ENCODE assay signal across 1 cellular context in the genomic region with DNA sequence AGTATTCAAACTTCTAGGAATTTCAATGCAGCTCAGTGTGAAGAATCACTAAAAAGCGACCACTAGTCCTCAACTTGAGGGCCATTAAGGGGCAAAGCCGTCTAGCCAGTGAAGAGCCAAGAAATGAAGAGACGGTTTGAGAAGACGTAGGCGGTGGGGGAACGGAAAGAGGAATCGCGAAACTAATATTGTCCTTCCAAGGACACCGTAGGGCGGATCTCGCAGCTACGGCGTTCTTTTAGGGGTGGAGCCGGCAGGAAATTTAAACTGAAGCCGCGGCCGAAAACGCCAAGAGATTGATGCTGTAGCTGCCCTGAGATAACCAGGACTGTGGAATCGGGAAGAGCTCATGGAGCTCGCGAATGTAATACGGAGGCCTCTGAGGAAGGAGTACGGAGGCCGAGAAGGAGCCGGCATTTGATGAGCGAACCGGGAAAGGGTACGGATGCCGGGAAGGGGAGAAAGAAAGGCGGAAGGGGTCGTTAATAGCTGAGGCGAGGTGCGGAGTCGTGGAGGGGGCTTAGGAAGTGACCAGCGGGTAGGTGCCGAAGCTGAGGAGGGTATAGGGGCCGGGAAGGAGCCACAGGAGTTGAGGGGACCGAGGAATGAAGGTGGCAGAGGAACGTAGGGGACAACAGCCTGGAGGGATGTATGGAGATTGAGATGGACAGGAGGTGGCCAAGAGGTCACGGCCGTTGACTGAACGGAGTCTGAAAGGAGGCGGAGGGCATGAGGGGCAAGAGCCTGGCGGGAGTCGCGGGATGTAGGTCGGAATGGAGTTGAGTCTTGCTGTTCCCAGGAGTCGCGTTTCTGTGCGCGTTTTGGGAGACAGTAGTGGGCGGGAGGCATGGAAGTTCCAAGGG.
TF ChIP-seq lines count a peak whose summit lies in the region.

A gene with protein sequence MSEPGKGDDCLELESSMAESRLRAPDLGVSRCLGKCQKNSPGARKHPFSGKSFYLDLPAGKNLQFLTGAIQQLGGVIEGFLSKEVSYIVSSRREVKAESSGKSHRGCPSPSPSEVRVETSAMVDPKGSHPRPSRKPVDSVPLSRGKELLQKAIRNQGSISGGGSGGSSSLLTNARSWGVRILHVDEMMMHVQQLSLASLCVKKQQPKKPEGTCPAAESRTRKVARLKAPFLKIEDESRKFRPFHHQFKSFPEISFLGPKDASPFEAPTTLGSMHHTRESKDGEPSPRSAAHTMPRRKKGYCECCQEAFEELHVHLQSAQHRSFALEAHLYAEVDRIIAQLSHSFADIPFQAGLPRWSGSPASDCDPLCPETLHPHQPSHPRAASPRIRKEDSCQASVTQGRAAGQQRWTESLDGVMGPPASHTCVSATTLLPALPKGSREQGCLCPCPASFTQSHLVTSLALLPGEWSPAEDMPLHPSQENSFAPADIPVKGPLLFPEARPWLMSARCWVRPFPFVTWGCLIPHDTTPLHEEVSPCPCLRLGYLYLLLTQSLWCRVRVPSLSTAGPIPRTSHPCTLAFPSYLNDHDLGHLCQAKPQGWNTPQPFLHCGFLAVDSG (plus strand): TSS at position 265 of the 863 bp plus-strand sequence. CDS start 156 bp downstream, at position 421.

TF ChIP-seq in HEK293, 187 proteins besides CTCF, POLR2A, EP300 and RAD21 (continued from another document and continues in another):
- TF ChIP-seq ZNF776 (tag by site-specific recombination; IDR thresholded peaks at IDR 0.05; ENCODE audit: borderline replicate concordance) (no peak), ZFP37 (tag by site-specific recombination; IDR thresholded peaks at IDR 0.05) (peak; percentile 41; the same call in 1 of the 2 replicates), ZNF341 (tag by site-specific recombination; IDR thresholded peaks at IDR 0.05; ENCODE audit: low read depth) (peak; percentile 85), ZNF239 (tag by site-specific recombination; IDR thresholded peaks at IDR 0.05) (0 out of 2 replicates have a peak, but pooled peaks have one; percentile 30), GLIS2 (tag by site-specific recombination; IDR thresholded peaks at IDR 0.05) (no peak), ZNF350 (tag by site-specific recombination; IDR thresholded peaks at IDR 0.05) (peak; percentile 100), SP2 (tag by site-specific recombination; IDR thresholded peaks at IDR 0.05) (peak; percentile 54), OVOL3 (tag by site-specific recombination; IDR thresholded peaks at IDR 0.05) (0 out of 2 replicates have a peak, but pooled peaks have one; percentile 22), ZNF112 (tag by site-specific recombination; IDR thresholded peaks at IDR 0.05) (no peak), ZNF501 (tag by site-specific recombination; IDR thresholded peaks at IDR 0.05) (peak; percentile 78), ZNF19 (tag by site-specific recombination; IDR thresholded peaks at IDR 0.05; ENCODE audit: low read depth) (no peak), ZNF366 (tag by site-specific recombination; conservative IDR thresholded peaks at IDR 0.05) (peak; percentile 82), TRIM28 (IDR thresholded peaks at IDR 0.05; ENCODE audit: borderline replicate concordance, low read length) (peak; percentile 76; the same call in 1 of the 2 replicates), INSM2 (tag by site-specific recombination; IDR thresholded peaks at IDR 0.05) (no peak; the same call in 1 of the 2 replicates), KLF8 (tag by site-specific recombination; IDR thresholded peaks at IDR 0.05) (peak; percentile 98), ZNF701 (tag by site-specific recombination; IDR thresholded peaks at IDR 0.05) (peak; percentile 94), SP7 (tag by site-specific recombination; IDR thresholded peaks at IDR 0.05) (peak; percentile 69), BCL6B (tag by site-specific recombination; IDR thresholded peaks at IDR 0.05) (0 out of 2 replicates have a peak, but pooled peaks have one; percentile 28), ZNF558 (tag by site-specific recombination; IDR thresholded peaks at IDR 0.05) (peak; percentile 69; the same call in 1 of the 2 replicates), ZSCAN23 (tag by site-specific recombination; IDR thresholded peaks at IDR 0.05) (no peak), ZBTB17 (tag by site-specific recombination; IDR thresholded peaks at IDR 0.05) (peak; percentile 89), ZNF223 (tag by site-specific recombination; IDR thresholded peaks at IDR 0.05) (peak; percentile 98), ZNF324 (tag by site-specific recombination; IDR thresholded peaks at IDR 0.05) (peak; percentile 68; the same call in 1 of the 2 replicates), ZNF423 (tag by site-specific recombination; IDR thresholded peaks at IDR 0.05) (no peak), ZNF394 (tag by site-specific recombination; IDR thresholded peaks at IDR 0.05; ENCODE audit: borderline replicate concordance) (peak; percentile 67), IKZF3 (tag by site-specific recombination; IDR thresholded peaks at IDR 0.05) (peak; percentile 58; the same call in 1 of the 2 replicates), ZNF335 (tag by site-specific recombination; conservative IDR thresholded peaks at IDR 0.05) (peak; percentile 83), ZBTB21 (tag by site-specific recombination; IDR thresholded peaks at IDR 0.05) (peak; percentile 57; the same call in 1 of the 2 replicates), BCL11B (tag by site-specific recombination; IDR thresholded peaks at IDR 0.05; ENCODE audit: low read depth) (peak; percentile 94), PRDM10 (tag by site-specific recombination; IDR thresholded peaks at IDR 0.05) (peak; percentile 67), REPIN1 (tag by site-specific recombination; IDR thresholded peaks at IDR 0.05; ENCODE audit: low read depth) (0 out of 2 replicates have a peak, but pooled peaks have one; percentile 16), ZIC2 (tag by site-specific recombination; IDR thresholded peaks at IDR 0.05) (no peak; the same call in 1 of the 2 replicates), GLI2 (tag by site-specific recombination; IDR thresholded peaks at IDR 0.05; ENCODE audit: borderline replicate concordance, low read depth) (no peak), BCL11A (tag by site-specific recombination; IDR thresholded peaks at IDR 0.05; ENCODE audit: low read depth) (peak; percentile 63; the same call in 1 of the 2 replicates), YY2 (tag by site-specific recombination; IDR thresholded peaks at IDR 0.05) (peak; percentile 46; the same call in 1 of the 2 replicates), SCRT1 (tag by site-specific recombination; IDR thresholded peaks at IDR 0.05; ENCODE audit: borderline replicate concordance) (no peak), ZNF211 (tag by site-specific recombination; IDR thresholded peaks at IDR 0.05; ENCODE audit: low read depth) (no peak)
- TF ChIP-seq, protein P1, sequence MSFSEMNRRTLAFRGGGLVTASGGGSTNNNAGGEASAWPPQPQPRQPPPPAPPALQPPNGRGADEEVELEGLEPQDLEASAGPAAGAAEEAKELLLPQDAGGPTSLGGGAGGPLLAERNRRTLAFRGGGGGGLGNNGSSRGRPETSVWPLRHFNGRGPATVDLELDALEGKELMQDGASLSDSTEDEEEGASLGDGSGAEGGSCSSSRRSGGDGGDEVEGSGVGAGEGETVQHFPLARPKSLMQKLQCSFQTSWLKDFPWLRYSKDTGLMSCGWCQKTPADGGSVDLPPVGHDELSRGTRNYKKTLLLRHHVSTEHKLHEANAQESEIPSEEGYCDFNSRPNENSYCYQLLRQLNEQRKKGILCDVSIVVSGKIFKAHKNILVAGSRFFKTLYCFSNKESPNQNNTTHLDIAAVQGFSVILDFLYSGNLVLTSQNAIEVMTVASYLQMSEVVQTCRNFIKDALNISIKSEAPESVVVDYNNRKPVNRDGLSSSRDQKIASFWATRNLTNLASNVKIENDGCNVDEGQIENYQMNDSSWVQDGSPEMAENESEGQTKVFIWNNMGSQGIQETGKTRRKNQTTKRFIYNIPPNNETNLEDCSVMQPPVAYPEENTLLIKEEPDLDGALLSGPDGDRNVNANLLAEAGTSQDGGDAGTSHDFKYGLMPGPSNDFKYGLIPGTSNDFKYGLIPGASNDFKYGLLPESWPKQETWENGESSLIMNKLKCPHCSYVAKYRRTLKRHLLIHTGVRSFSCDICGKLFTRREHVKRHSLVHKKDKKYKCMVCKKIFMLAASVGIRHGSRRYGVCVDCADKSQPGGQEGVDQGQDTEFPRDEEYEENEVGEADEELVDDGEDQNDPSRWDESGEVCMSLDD (tag by site-specific recombination; IDR thresholded peaks at IDR 0.05), result peak; percentile 40
- TF ChIP-seq, protein P2, sequence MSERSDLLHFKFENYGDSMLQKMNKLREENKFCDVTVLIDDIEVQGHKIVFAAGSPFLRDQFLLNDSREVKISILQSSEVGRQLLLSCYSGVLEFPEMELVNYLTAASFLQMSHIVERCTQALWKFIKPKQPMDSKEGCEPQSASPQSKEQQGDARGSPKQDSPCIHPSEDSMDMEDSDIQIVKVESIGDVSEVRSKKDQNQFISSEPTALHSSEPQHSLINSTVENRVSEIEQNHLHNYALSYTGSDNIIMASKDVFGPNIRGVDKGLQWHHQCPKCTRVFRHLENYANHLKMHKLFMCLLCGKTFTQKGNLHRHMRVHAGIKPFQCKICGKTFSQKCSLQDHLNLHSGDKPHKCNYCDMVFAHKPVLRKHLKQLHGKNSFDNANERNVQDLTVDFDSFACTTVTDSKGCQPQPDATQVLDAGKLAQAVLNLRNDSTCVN (tag by site-specific recombination; optimal IDR thresholded peaks at IDR 0.05), result peak; percentile 39
- TF ChIP-seq, protein P3, sequence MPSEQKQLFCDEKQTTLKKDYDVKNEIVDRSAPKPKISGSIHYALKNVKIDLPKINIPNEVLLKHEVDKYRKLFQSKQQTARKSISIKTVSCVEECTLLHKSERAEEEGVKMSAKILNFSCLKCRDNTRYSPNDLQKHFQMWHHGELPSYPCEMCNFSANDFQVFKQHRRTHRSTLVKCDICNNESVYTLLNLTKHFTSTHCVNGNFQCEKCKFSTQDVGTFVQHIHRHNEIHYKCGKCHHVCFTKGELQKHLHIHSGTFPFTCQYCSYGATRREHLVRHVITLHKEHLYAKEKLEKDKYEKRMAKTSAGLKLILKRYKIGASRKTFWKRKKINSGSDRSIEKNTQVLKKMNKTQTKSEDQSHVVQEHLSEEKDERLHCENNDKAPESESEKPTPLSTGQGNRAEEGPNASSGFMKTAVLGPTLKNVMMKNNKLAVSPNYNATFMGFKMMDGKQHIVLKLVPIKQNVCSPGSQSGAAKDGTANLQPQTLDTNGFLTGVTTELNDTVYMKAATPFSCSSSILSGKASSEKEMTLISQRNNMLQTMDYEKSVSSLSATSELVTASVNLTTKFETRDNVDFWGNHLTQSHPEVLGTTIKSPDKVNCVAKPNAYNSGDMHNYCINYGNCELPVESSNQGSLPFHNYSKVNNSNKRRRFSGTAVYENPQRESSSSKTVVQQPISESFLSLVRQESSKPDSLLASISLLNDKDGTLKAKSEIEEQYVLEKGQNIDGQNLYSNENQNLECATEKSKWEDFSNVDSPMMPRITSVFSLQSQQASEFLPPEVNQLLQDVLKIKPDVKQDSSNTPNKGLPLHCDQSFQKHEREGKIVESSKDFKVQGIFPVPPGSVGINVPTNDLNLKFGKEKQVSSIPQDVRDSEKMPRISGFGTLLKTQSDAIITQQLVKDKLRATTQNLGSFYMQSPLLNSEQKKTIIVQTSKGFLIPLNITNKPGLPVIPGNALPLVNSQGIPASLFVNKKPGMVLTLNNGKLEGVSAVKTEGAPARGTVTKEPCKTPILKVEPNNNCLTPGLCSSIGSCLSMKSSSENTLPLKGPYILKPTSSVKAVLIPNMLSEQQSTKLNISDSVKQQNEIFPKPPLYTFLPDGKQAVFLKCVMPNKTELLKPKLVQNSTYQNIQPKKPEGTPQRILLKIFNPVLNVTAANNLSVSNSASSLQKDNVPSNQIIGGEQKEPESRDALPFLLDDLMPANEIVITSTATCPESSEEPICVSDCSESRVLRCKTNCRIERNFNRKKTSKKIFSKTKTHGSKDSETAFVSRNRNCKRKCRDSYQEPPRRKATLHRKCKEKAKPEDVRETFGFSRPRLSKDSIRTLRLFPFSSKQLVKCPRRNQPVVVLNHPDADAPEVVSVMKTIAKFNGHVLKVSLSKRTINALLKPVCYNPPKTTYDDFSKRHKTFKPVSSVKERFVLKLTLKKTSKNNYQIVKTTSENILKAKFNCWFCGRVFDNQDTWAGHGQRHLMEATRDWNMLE (tag by site-specific recombination; conservative IDR thresholded peaks at IDR 0.05; ENCODE audit: low read depth), result peak; percentile 73
